In genomic region chr20:60729119-60729900, GRCh38 we compare ENCODE assay signal across 21 cellular contexts.
"Had no signal": no experiment of that assay in that cellular context is flagged by ENCODE, and none has a peak within 500 bp of the region (broad histone marks: within the 10 kb centered on the region; RNA-seq: fewer than 3 reads in every experiment).

No MANE protein-coding gene starts in this region.

- DNase-seq: activated gamma-delta T cell treated with Interleukin-2 at 50 U/mL for 16 hours; activated T-cell treated with anti-CD3 and anti-CD28 coated beads, Interleukin-2, amount 50 U/mL, for 1 hour; central memory CD4-positive, alpha-beta T cell; dermis blood vessel endothelial cell; effector CD8-positive, alpha-beta T cell; foreskin keratinocyte; left ventricle myocardium superior; mammary epithelial cell; midbrain; natural killer cell; ovary; right cardiac atrium; stimulated activated CD4-positive, alpha-beta T cell treated with anti-CD3 and anti-CD28 coated beads, Interleukin-12 subunit alpha, Interleukin-12 subunit beta, amount 100 ng/mL, for 4 hours; stimulated activated CD4-positive, alpha-beta T cell treated with anti-CD3 and anti-CD28 coated beads, Interleukin-4, amount 100 ng/mL, for 4 hours; stimulated activated naive CD8-positive, alpha-beta T cell treated with anti-CD3 and anti-CD28 coated beads, Interleukin-15, Interleukin-2, amounts not matched to agents 100 U/mL and 50 U/mL, for 24 hours; substantia nigra; thyroid gland; upper lobe of right lung had no signal

- H3K4me1 ChIP-seq: ascending aorta, foreskin keratinocyte, prostate gland, thyroid gland, upper lobe of right lung had no signal

- H3K9me3 ChIP-seq: ascending aorta, prostate gland, thyroid gland, upper lobe of right lung had no signal

- H3K4me3 ChIP-seq: ascending aorta, ovary, prostate gland, thyroid gland, upper lobe of right lung had no signal

- H3K36me3 ChIP-seq: ascending aorta, ovary, prostate gland, thyroid gland, upper lobe of right lung had no signal

- ATAC-seq: foreskin keratinocyte; left ventricle myocardium superior; natural killer cell; right cardiac atrium; stimulated activated naive CD8-positive, alpha-beta T cell treated with anti-CD3 and anti-CD28 coated beads, Interleukin-15, Interleukin-2, amounts not matched to agents 100 U/mL and 50 U/mL, for 24 hours; upper lobe of right lung had no signal

- H3K27ac ChIP-seq: ascending aorta, foreskin keratinocyte, ovary, prostate gland, thyroid gland, upper lobe of right lung, VCaP had no signal

- H3K27me3 ChIP-seq: ascending aorta, foreskin keratinocyte, ovary, thyroid gland, upper lobe of right lung had no signal
